ENCODE assay signal across 9 cellular contexts in genomic region chr12:48002179-48002601, GRCh38. TPM values are rescaled to one million over a fixed set of nuclear protein-coding genes. Genes with fewer than 3 reads are reported as not detected.
DNase-seq lines count a peak whose midpoint lies in the region; TF ChIP-seq lines count a peak whose summit lies in the region.
"Had no signal": no experiment of that assay in that cellular context is flagged by ENCODE, and none has a peak within 500 bp of the region (broad histone marks: within the 10 kb centered on the region; RNA-seq: fewer than 3 reads in every experiment).

No MANE protein-coding gene starts in this region.

- no peaks in the 10 kb centered on the region for H3K36me3 ChIP-seq in SJCRH30

- no peaks in the 10 kb centered on the region for H3K4me1 ChIP-seq in SJCRH30

- H3K27ac ChIP-seq in SJCRH30: peak overlapping the region; percentile 34
- peak overlapping the region in 2 of 21 experiments; percentile 16 to 57 for H3K27ac ChIP-seq in skin epidermis

- H3K4me3 ChIP-seq in SJCRH30 (peak overlapping the region; percentile 61), foreskin fibroblast (ENCODE audit: low read depth in 1 of 2, low read length in 2 of 2) (peak overlapping the region; percentile 48 to 60), skin epidermis (peak overlapping the region in 6 of 7 experiments; percentile 17 to 49 (median 31))

- TF ChIP-seq CTCF in foreskin fibroblast (IDR thresholded peaks at IDR 0.05; ENCODE audit: low read depth, low read length): no peak

- H3K27me3 ChIP-seq in SJCRH30: no peaks in the 10 kb centered on the region

- peak; percentile 81 for DNase-seq in DMS53 (lab: John Stamatoyannopoulos, UW)
- DNase-seq in DMS53 treated with DMSO at 0.1 percent for 48 hours (lab: John Stamatoyannopoulos, UW; ENCODE audit: unreplicated experiment): no peak
- DNase-seq in SJCRH30: peak; percentile 48 to 62
- DNase-seq in foreskin fibroblast: peak in 1 of 2 donors; percentile 22
- DNase-seq in SIG-M5 (lab: John Stamatoyannopoulos, UW): no peak
- DNase-seq in DMS153 treated with DMSO at 0.1 percent for 48 hours (lab: John Stamatoyannopoulos, UW; ENCODE audit: unreplicated experiment): no peak
- DNase-seq in NK-92 treated with Interleukin-12 subunit alpha and Interleukin-12 subunit beta, amount 100 ng/mL, for 24 hours (lab: John Stamatoyannopoulos, UW): no peak
- DNase-seq: cerebellar nuclear complex had no signal

- no peaks in the 10 kb centered on the region for H3K9me3 ChIP-seq in SJCRH30 (replicated peaks)

RNA-seq across cellular contexts. Expression of gene COL2A1, which starts 2.1 kb away (rescaled TPM):
- 200 and 211 TPM in 2 replicates for total RNA-seq in SJCRH30 (2014; rRNA removed; shearing (Covaris generic))

RNA-seq across cellular contexts. Expression of gene TMEM106C, which starts 38.8 kb away (rescaled TPM):
- total RNA-seq in SJCRH30 (2014; rRNA removed; shearing (Covaris generic)): 126 and 145 TPM in 2 replicates

Comparison
In these comparisons a context has a peak if more than half of its experiments do, and no peak if none do; other contexts are left out.
1. DNase-seq: peak in DMS53 (single experiment) and SJCRH30 (2 of 2); none in DMS53 treated with DMSO at 0.1 percent for 48 hours (single experiment), SIG-M5 (single experiment), DMS153 treated with DMSO at 0.1 percent for 48 hours (single experiment) and NK-92 treated with Interleukin-12 subunit alpha and Interleukin-12 subunit beta, amount 100 ng/mL, for 24 hours (single experiment).
2. Peak in every context shown above with its lines, with median percentiles within 50 percentile points of each other: H3K4me3 ChIP-seq.